In genomic region chr2:174681099-174681982, GRCh38 we compare ENCODE assay signal across 8 cellular contexts.
A peak's percentile ranks its signal among the peaks of the same experiment; 100 is the strongest.
DNase-seq lines count a peak whose midpoint lies in the region; ATAC-seq and TF ChIP-seq lines count a peak whose summit lies in the region.

No MANE protein-coding gene starts in this region.

- H3K27me3 ChIP-seq in heart left ventricle, result no peaks in the 10 kb centered on the region

- H3K27ac ChIP-seq in heart left ventricle, result peak overlapping the region; percentile 82 to 96 (median 88)

- H3K4me3 ChIP-seq in WI38 (ENCODE audit: low read depth, low read length), result peak overlapping the region; percentile 82
- H3K4me3 ChIP-seq in heart left ventricle, result peak overlapping the region; percentile 64 to 97 (median 86)

- TF ChIP-seq CTCF in WI38 (IDR thresholded peaks at IDR 0.05; ENCODE audit: low read depth, low read length), result no peak
- no peak for TF ChIP-seq CTCF in heart left ventricle (IDR thresholded peaks at IDR 0.05)
- no peak for TF ChIP-seq CTCF in progenitor cell of endocrine pancreas (IDR thresholded peaks at IDR 0.05; ENCODE audit: unreplicated experiment)

- no peak for TF ChIP-seq POLR2A in heart left ventricle (IDR thresholded peaks at IDR 0.05)

- intact Hi-C loops in heart left ventricle (cut with DNase I), result loop anchor here in 6 of 10 donors (5.0 to 10.0 kb wide), 6 partner anchors 64 to 119 kb away; no protein-coding TSS in a partner anchor

- no peaks in the 10 kb centered on the region for H3K9me3 ChIP-seq in heart left ventricle

- peak overlapping the region; percentile 81 to 84 for H3K4me3 Mint-ChIP-seq in activated T-cell treated with anti-CD3 and anti-CD28 coated beads, Interleukin-2, amount 50 U/mL, for 72 hours
- peak overlapping the region; percentile 75 for H3K4me3 Mint-ChIP-seq in progenitor cell of endocrine pancreas (ENCODE audit: low read depth)

- H3K36me3 ChIP-seq in heart left ventricle, result peaks cover 0 to 10% (median 0%) of the 10 kb centered on the region in 9 donors

- no peak for DNase-seq in activated T-cell treated with anti-CD3 and anti-CD28 coated beads, Interleukin-2, amount 50 U/mL, for 72 hours
- DNase-seq in activated T-cell treated with anti-CD3 and anti-CD28 coated beads for 4 hours (no peak), heart left ventricle (peak in 2 of 5 donors; percentile 15 to 47), progenitor cell of endocrine pancreas (ENCODE audit: low spot score, unreplicated experiment) (no peak), KBM-7 (no peak)

- H3K36me3 Mint-ChIP-seq in activated T-cell treated with anti-CD3 and anti-CD28 coated beads, Interleukin-2, amount 50 U/mL, for 72 hours (ENCODE audit: insufficient read depth in 2 of 2), result peaks cover 0 to 4% of the 10 kb centered on the region in 2 donors
- H3K36me3 Mint-ChIP-seq in progenitor cell of endocrine pancreas (ENCODE audit: insufficient read depth), result no peaks in the 10 kb centered on the region

- no peaks in the 10 kb centered on the region for H3K9me3 Mint-ChIP-seq in activated T-cell treated with anti-CD3 and anti-CD28 coated beads, Interleukin-2, amount 50 U/mL, for 72 hours
- no peaks in the 10 kb centered on the region for H3K9me3 Mint-ChIP-seq in progenitor cell of endocrine pancreas (ENCODE audit: low read depth)

- no peak for ATAC-seq in activated T-cell treated with anti-CD3 and anti-CD28 coated beads, Interleukin-2, amount 50 U/mL, for 72 hours (replicated peaks in 1 of 2)
- ATAC-seq in heart left ventricle (peak; percentile 18 to 33 (median 23)), HG02798 (IDR thresholded peaks at IDR 0.05; ENCODE audit: poor library complexity, unreplicated experiment) (no peak), GM21717 (IDR thresholded peaks at IDR 0.05; ENCODE audit: unreplicated experiment) (no peak)

- in situ Hi-C loops in KBM-7 (cut with MboI; ENCODE audit: low pct_unique_long_range_greater_than_20kb, low sequenced_read_pairs), result loop anchor here (25.0 kb wide), 2 partner anchors 94 to 219 kb away; partner anchors contain the start of gene WIPF1

- peak overlapping the region; percentile 68 for H3K27ac Mint-ChIP-seq in activated T-cell treated with anti-CD3 and anti-CD28 coated beads, Interleukin-2, amount 50 U/mL, for 72 hours
- peak overlapping the region; percentile 75 for H3K27ac Mint-ChIP-seq in progenitor cell of endocrine pancreas

- peaks cover 71% of the 10 kb centered on the region for H3K4me1 Mint-ChIP-seq in activated T-cell treated with anti-CD3 and anti-CD28 coated beads, Interleukin-2, amount 50 U/mL, for 72 hours (ENCODE audit: low read depth)
- H3K4me1 Mint-ChIP-seq in progenitor cell of endocrine pancreas (ENCODE audit: low read depth), result peaks cover 19% of the 10 kb centered on the region

- 43 to 50% (median 47%) methylated on average over 17 of the region's 17 CpGs for WGBS in heart left ventricle, 4 donors

- H3K4me1 ChIP-seq in heart left ventricle, result peaks cover 0 to 41% (median 26%) of the 10 kb centered on the region in 12 donors

- H3K27me3 Mint-ChIP-seq in activated T-cell treated with anti-CD3 and anti-CD28 coated beads, Interleukin-2, amount 50 U/mL, for 72 hours (ENCODE audit: low read depth), result peaks cover 6% of the 10 kb centered on the region
- peaks cover 61% of the 10 kb centered on the region for H3K27me3 Mint-ChIP-seq in progenitor cell of endocrine pancreas

Comparison
In these comparisons a context has a peak if more than half of its experiments do, and no peak if none do; other contexts are left out.
1. ATAC-seq: peak in heart left ventricle (4 of 4); none in activated T-cell treated with anti-CD3 and anti-CD28 coated beads, Interleukin-2, amount 50 U/mL, for 72 hours (0 of 2), HG02798 (single experiment) and GM21717 (single experiment).